ENCODE assay signal across 9 cellular contexts in the genomic region with DNA sequence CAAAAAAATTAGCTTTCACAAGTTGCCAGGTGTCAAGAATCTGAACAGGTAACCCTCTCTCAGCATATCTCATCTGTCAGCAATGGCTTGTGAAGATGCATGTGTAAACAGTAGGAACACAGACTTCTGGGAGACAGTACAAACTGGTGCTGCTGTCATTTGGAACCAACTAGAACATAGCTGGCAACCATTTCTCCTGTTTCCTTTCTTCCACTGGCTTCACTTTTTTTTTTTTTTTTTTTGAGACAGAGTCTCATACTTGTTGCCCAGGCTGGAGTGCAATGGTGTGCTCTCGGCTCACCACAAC. TPM values are rescaled to one million over a fixed set of nuclear protein-coding genes. Genes with fewer than 3 reads are reported as not detected.
DNase-seq lines count a peak whose midpoint lies in the region; ATAC-seq, FAIRE-seq and TF ChIP-seq lines count a peak whose summit lies in the region.
"Had no signal": no experiment of that assay in that cellular context is flagged by ENCODE, and none has a peak within 500 bp of the region (broad histone marks: within the 10 kb centered on the region; RNA-seq: fewer than 3 reads in every experiment).

No MANE protein-coding gene starts in this region.

- H3K4me3 ChIP-seq in heart left ventricle (peak overlapping the region in 3 of 12 donors; percentile 81 to 98 (median 96)), astrocyte (ENCODE audit: insufficient read depth, low read depth, low read length) (no peak overlapping the region), mesodermal cell (ENCODE audit: extremely low read depth, insufficient read depth, low read length, poor library complexity, severe bottlenecking) (peak overlapping the region; percentile 94), upper lobe of left lung (no peak overlapping the region)

- H3K27me3 Mint-ChIP-seq in astrocyte (ENCODE audit: low read depth, unreplicated experiment), result no peaks in the 10 kb centered on the region

- H3K27ac ChIP-seq in heart left ventricle (peak overlapping the region; percentile 44 to 99 (median 88)), astrocyte (ENCODE audit: low read depth, low read length) (peak overlapping the region; percentile 68), mesodermal cell (ENCODE audit: low read depth, low read length, severe bottlenecking) (peak overlapping the region; percentile 99), upper lobe of left lung (peak overlapping the region; percentile 92 to 99 (median 98))

- DNase-seq in heart left ventricle (no peak), left cardiac atrium (no peak), astrocyte (ENCODE audit: low read depth) (no peak), upper lobe of left lung (no peak), UCSD-AML1 (lab: John Stamatoyannopoulos, UW; ENCODE audit: unreplicated experiment) (no peak), EL (no peak)
- DNase-seq: effector CD8-positive, alpha-beta T cell had no signal

- WGBS in heart left ventricle, 4 donors, result 91 to 100% (median 94%) methylated on average over 1 of the region's 1 CpG
- WGBS in mesodermal cell (ENCODE audit: insufficient coverage in 2 of 2), 2 experiments, result 100% methylated on average over 1 of the region's 1 CpG; no CpG with 5 or more reads in 1 of the 2 experiments
- 60 to 84% methylated on average over 1 of the region's 1 CpG for WGBS in upper lobe of left lung, 2 donors

- no peak for TF ChIP-seq POLR2A in heart left ventricle (IDR thresholded peaks at IDR 0.05)
- no peak for TF ChIP-seq POLR2A in upper lobe of left lung (IDR thresholded peaks at IDR 0.05)

- no peak for TF ChIP-seq EP300 in upper lobe of left lung (IDR thresholded peaks at IDR 0.05)

- H3K4me3 Mint-ChIP-seq in astrocyte (ENCODE audit: unreplicated experiment), result no peak overlapping the region

- H2AFZ ChIP-seq in astrocyte (ENCODE audit: low read depth, low read length), result no peak overlapping the region

- peak overlapping the region; percentile 93 for H3K27ac Mint-ChIP-seq in astrocyte (ENCODE audit: unreplicated experiment)

- H3K79me2 ChIP-seq in astrocyte (ENCODE audit: insufficient read depth, low read length), result peaks cover 29% of the 10 kb centered on the region

- TF ChIP-seq CTCF in heart left ventricle (IDR thresholded peaks at IDR 0.05) (no peak), astrocyte (IDR thresholded peaks at IDR 0.05; ENCODE audit: insufficient read depth, low read depth, low read length) (no peak), upper lobe of left lung (IDR thresholded peaks at IDR 0.05) (no peak)

- no peaks in the 10 kb centered on the region for H3K9me3 Mint-ChIP-seq in astrocyte (ENCODE audit: unreplicated experiment)

- H3K4me1 ChIP-seq in heart left ventricle (peaks cover 0 to 53% (median 30%) of the 10 kb centered on the region in 12 donors), astrocyte (ENCODE audit: insufficient read depth, low read length) (peaks cover 15% of the 10 kb centered on the region), mesodermal cell (ENCODE audit: control insufficient read depth, insufficient read depth, low read length, poor library complexity, severe bottlenecking) (peaks cover 12% of the 10 kb centered on the region), upper lobe of left lung (peaks cover 24 to 36% (median 29%) of the 10 kb centered on the region in 4 donors)

- H4K20me1 ChIP-seq in astrocyte (ENCODE audit: insufficient read depth, low read length), result peaks cover 19% of the 10 kb centered on the region

- FAIRE-seq in astrocyte (lab: Jason Lieb, UNC), result no peak

- no peaks in the 10 kb centered on the region for H3K27me3 ChIP-seq in heart left ventricle
- H3K27me3 ChIP-seq in astrocyte (ENCODE audit: insufficient read depth, low read length), result no peaks in the 10 kb centered on the region
- H3K27me3 ChIP-seq in upper lobe of left lung, result no peaks in the 10 kb centered on the region

- H3K4me1 Mint-ChIP-seq in astrocyte (ENCODE audit: low read depth, unreplicated experiment), result peaks cover 3% of the 10 kb centered on the region

- H3K36me3 Mint-ChIP-seq in astrocyte (ENCODE audit: low read depth, unreplicated experiment), result peaks cover 2% of the 10 kb centered on the region

- peak overlapping the region; percentile 94 for H3K4me2 ChIP-seq in astrocyte (ENCODE audit: low read length)

- intact Hi-C loops in heart left ventricle (cut with DNase I), result loop anchor here in 6 of 10 donors (2.0 to 10.0 kb wide), 9 partner anchors 45 to 142 kb away; a partner anchor contains a TSS
- intact Hi-C loops in left cardiac atrium (cut with DNase I), result loop anchor here in 1 of 2 donors (5.0 kb wide), 1 partner anchor 43 kb away; no protein-coding TSS in a partner anchor

- H3K36me3 ChIP-seq in heart left ventricle (no peaks in the 10 kb centered on the region), astrocyte (ENCODE audit: insufficient read depth, low read length) (no peaks in the 10 kb centered on the region), mesodermal cell (ENCODE audit: control insufficient read depth, insufficient read depth, low read length) (peaks cover 14% of the 10 kb centered on the region), upper lobe of left lung (no peaks in the 10 kb centered on the region)

- H3K9ac ChIP-seq in astrocyte (ENCODE audit: low read length), result peak overlapping the region; percentile 95

- ATAC-seq in heart left ventricle (no peak), left cardiac atrium (no peak), upper lobe of left lung (ENCODE audit: low FRiP score in 2 of 2) (no peak), HG02870 (IDR thresholded peaks at IDR 0.05; ENCODE audit: unreplicated experiment) (no peak)

- H3K9me3 ChIP-seq in heart left ventricle, result peaks cover 0 to 8% (median 0%) of the 10 kb centered on the region in 12 donors
- no peaks in the 10 kb centered on the region for H3K9me3 ChIP-seq in astrocyte (ENCODE audit: insufficient read depth, low read depth, low read length)
- peaks cover 3% of the 10 kb centered on the region for H3K9me3 ChIP-seq in mesodermal cell (ENCODE audit: control insufficient read depth, low read length)
- peaks cover 0 to 4% (median 0%) of the 10 kb centered on the region in 4 donors for H3K9me3 ChIP-seq in upper lobe of left lung

RNA-seq across cellular contexts. Expression of a gene that starts 2.1 kb away (rescaled TPM):
- total RNA-seq in heart left ventricle (10 to 100 TPM; 28.5 to 52.2 (median 34.9) TPM), left cardiac atrium (10 to 100 TPM; 41.1 to 62.5 TPM), astrocyte (73.4 and 84.9 TPM in 2 replicates), upper lobe of left lung (10 to 100 TPM; 41.0 to 90.2 (median 72.9) TPM)
- polyA plus RNA-seq in heart left ventricle, result 10 to 100 TPM in 1 of 2 donors, 1 to 10 TPM in 1; 9.8 to 13.0 TPM
- polyA plus RNA-seq in mesodermal cell (2013, experiment 1 of 2), result 61.1 TPM
- 63.0 TPM for polyA plus RNA-seq in mesodermal cell (2013, experiment 2 of 2)
